19 cellular contexts compared by ENCODE assay signal in the genomic region with DNA sequence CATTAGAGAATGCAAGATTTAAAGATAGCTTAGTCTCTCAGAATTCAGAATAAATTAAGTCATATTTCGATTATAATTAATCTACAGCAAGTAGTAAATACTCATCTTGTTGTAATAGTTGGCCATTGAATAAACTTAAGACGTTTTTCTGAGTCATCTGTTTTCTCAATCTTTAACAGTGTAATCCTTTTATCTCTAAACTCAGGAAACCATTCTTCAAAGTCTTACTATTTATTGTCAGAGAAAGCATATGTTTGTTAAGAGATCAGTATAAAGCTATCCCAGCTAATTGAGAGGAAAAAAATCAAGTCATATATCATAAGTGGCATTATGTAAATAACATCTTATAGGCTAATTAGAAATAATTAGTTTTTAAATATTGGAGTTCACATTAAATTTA.
"Had no signal": no experiment of that assay in that cellular context is flagged by ENCODE, and none has a peak within 500 bp of the region (broad histone marks: within the 10 kb centered on the region; RNA-seq: fewer than 3 reads in every experiment).

No MANE protein-coding gene starts in this region.

- H3K4me2 ChIP-seq: hepatocyte had no signal

- H3K9me3 ChIP-seq: adrenal gland, ovary, right lobe of liver, testis, upper lobe of right lung had no signal

- DNase-seq: activated B cell treated with CpG ODN at 0.5 μM for 24 hours; activated CD4-positive, alpha-beta memory T cell treated with anti-CD3 and anti-CD28 coated beads for 36 hours; activated CD4-positive, alpha-beta T cell treated with anti-CD3 and anti-CD28 coated beads for 4 hours; activated gamma-delta T cell treated with Interleukin-2 at 50 U/mL for 16 hours; activated T-cell treated with anti-CD3 and anti-CD28 coated beads for 4 hours; adrenal gland; left cardiac atrium; mesendoderm; naive thymus-derived CD4-positive, alpha-beta T cell; ovary; right lobe of liver; spleen; stimulated activated CD4-positive, alpha-beta T cell treated with anti-CD3 and anti-CD28 coated beads, Interleukin-4, amount 100 ng/mL, for 4 hours; testis; upper lobe of right lung had no signal

- H3K27me3 ChIP-seq: adrenal gland, cardiac muscle cell, hepatocyte, ovary, right lobe of liver, spleen, testis, upper lobe of right lung had no signal

- H3K4me3 ChIP-seq: adrenal gland, cardiac muscle cell, hepatocyte, ovary, right lobe of liver, spleen, testis, upper lobe of right lung had no signal

- H2AFZ ChIP-seq: hepatocyte had no signal

- ATAC-seq: activated naive CD4-positive, alpha-beta T cell treated with anti-CD3 and anti-CD28 coated beads, Interleukin-2, amount 50 U/mL, for 72 hours; left cardiac atrium; naive thymus-derived CD4-positive, alpha-beta T cell; right lobe of liver; stimulated activated memory B cell treated with anti-CD40 and anti-IgM and Interleukin-4, amounts not matched to agents 10 μg/mL and 1 μg/mL and 100 μg/mL, for 72 hours; upper lobe of right lung had no signal

- H3K79me2 ChIP-seq: hepatocyte had no signal

- H3K27ac ChIP-seq: adrenal gland, cardiac muscle cell, hepatocyte, ovary, right lobe of liver, spleen, testis, upper lobe of right lung had no signal

- H3K36me3 ChIP-seq: adrenal gland, cardiac muscle cell, ovary, right lobe of liver, spleen, upper lobe of right lung had no signal

- H3K4me1 ChIP-seq: adrenal gland, right lobe of liver, spleen, testis, upper lobe of right lung had no signal
